Comparison of ENCODE assay signal across 13 cellular contexts in genomic region chr22:36577019-36577418, GRCh38. TPM values are rescaled to one million over a fixed set of nuclear protein-coding genes. Genes with fewer than 3 reads are reported as not detected.
A peak's percentile ranks its signal among the peaks of the same experiment; 100 is the strongest.
DNase-seq lines count a peak whose midpoint lies in the region; ATAC-seq and TF ChIP-seq lines count a peak whose summit lies in the region.
"Had no signal": no experiment of that assay in that cellular context is flagged by ENCODE, and none has a peak within 500 bp of the region (broad histone marks: within the 10 kb centered on the region; RNA-seq: fewer than 3 reads in every experiment).

No MANE protein-coding gene starts in this region.

- ATAC-seq in GM18861 (IDR thresholded peaks at IDR 0.05; ENCODE audit: unreplicated experiment): no peak
- ATAC-seq: activated CD8-positive, alpha-beta memory T cell treated with anti-CD3 and anti-CD28 coated beads, Interleukin-2, amount 10 ng/mL, durations not matched to agents 7 days and 5 days; activated naive CD8-positive, alpha-beta T cell treated with anti-CD3 and anti-CD28 coated beads, Interleukin-2, amount 50 U/mL, for 24 hours had no signal

- no peak for TF ChIP-seq CTCF in epithelial cell of proximal tubule (conservative IDR thresholded peaks at IDR 0.05; ENCODE audit: low read depth, low read length)

- H3K4me3 ChIP-seq in epithelial cell of proximal tubule (ENCODE audit: low read depth, low read length): no peak overlapping the region

- DNase-seq in GM04503 (ENCODE audit: low read depth): peak; percentile 94
- peak; percentile 89 for DNase-seq in RPMI7951 (ENCODE audit: low read depth)
- DNase-seq in epithelial cell of proximal tubule (ENCODE audit: low read depth): peak; percentile 40
- peak; percentile 82 for DNase-seq in renal cortical epithelial cell (ENCODE audit: low read depth)
- no peak for DNase-seq in T-helper 2 cell
- no peak for DNase-seq in Ammon's horn (ENCODE audit: low spot score)
- no peak for DNase-seq in activated T-cell treated with anti-CD3 and anti-CD28 coated beads, Interleukin-2, amount 50 U/mL, for 48 hours
- DNase-seq: activated CD8-positive, alpha-beta memory T cell treated with anti-CD3 and anti-CD28 coated beads, Interleukin-2, amount 10 ng/mL, durations not matched to agents 7 days and 5 days; activated naive CD8-positive, alpha-beta T cell treated with anti-CD3 and anti-CD28 coated beads, Interleukin-2, amount 50 U/mL, for 24 hours; DMS 273 treated with DMSO at 0.1 percent for 48 hours; OCI-M1; substantia nigra had no signal

RNA-seq across cellular contexts. Expression of gene EIF3D, which starts 48.1 kb away (rescaled TPM):
- total RNA-seq in RPMI7951 (2014; rRNA removed; shearing (Covaris generic)): 331 and 336 TPM in 2 replicates
- 297 and 435 TPM in 2 replicates for total RNA-seq in epithelial cell of proximal tubule
- total RNA-seq in renal cortical epithelial cell: 438 and 738 TPM in 2 replicates

Comparison
In these comparisons a context has a peak if more than half of its experiments do, and no peak if none do; other contexts are left out.
1. DNase-seq: peak in GM04503 (single experiment), RPMI7951 (single experiment), epithelial cell of proximal tubule (single experiment) and renal cortical epithelial cell (single experiment); none in T-helper 2 cell (0 of 5), Ammon's horn (single experiment) and activated T-cell treated with anti-CD3 and anti-CD28 coated beads, Interleukin-2, amount 50 U/mL, for 48 hours (0 of 2).